In genomic region chr7:74656421-74656910, GRCh38 we compare ENCODE assay signal across 8 cellular contexts. TPM values are rescaled to one million over a fixed set of nuclear protein-coding genes. Genes with fewer than 3 reads are reported as not detected.
DNase-seq lines count a peak whose midpoint lies in the region; ATAC-seq and TF ChIP-seq lines count a peak whose summit lies in the region.

No MANE protein-coding gene starts in this region.

- peaks cover 54% of the 10 kb centered on the region for H3K4me1 Mint-ChIP-seq in activated naive CD4-positive, alpha-beta T cell treated with anti-CD3 and anti-CD28 coated beads, Interleukin-2, amount 50 U/mL, for 24 hours

- H3K36me3 ChIP-seq in BLaER1 treated with 17β-estradiol and CSF1 and Interleukin-3, amounts not matched to agents 10 nM and 100 nM, result peaks cover 0 to 16% (median 8%) of the 10 kb centered on the region in 11 experiments; a peak in 9 of 22 replicates
- H3K36me3 ChIP-seq in HUES6 (ENCODE audit: control insufficient read depth, insufficient read depth, low read length), result no peaks in the 10 kb centered on the region
- H3K36me3 ChIP-seq in parathyroid adenoma (ENCODE audit: control insufficient read depth, insufficient read depth, low read length), result no peaks in the 10 kb centered on the region

- peaks cover 31% of the 10 kb centered on the region for H3K79me2 ChIP-seq in parathyroid adenoma

- DNase-seq in RPMI7951 (ENCODE audit: low read depth), result peak; percentile 68
- DNase-seq in Right ventricle myocardium superior, result peak; percentile 71
- peak; percentile 67 for DNase-seq in ureter (ENCODE audit: low spot score)

- peaks cover 4% of the 10 kb centered on the region for H3K36me3 Mint-ChIP-seq in activated naive CD4-positive, alpha-beta T cell treated with anti-CD3 and anti-CD28 coated beads, Interleukin-2, amount 50 U/mL, for 24 hours

- no peak for TF ChIP-seq CTCF in parathyroid adenoma (IDR thresholded peaks at IDR 0.05)

- H3K27me3 ChIP-seq in BLaER1 treated with 17β-estradiol and CSF1 and Interleukin-3, amounts not matched to agents 10 nM and 100 nM, result no peaks in the 10 kb centered on the region
- no peaks in the 10 kb centered on the region for H3K27me3 ChIP-seq in HUES6 (ENCODE audit: control insufficient read depth, insufficient read depth, low read length)
- H3K27me3 ChIP-seq in parathyroid adenoma (ENCODE audit: control insufficient read depth, insufficient read depth, low read length), result no peaks in the 10 kb centered on the region

- H3K27me3 Mint-ChIP-seq in activated naive CD4-positive, alpha-beta T cell treated with anti-CD3 and anti-CD28 coated beads, Interleukin-2, amount 50 U/mL, for 24 hours, result no peaks in the 10 kb centered on the region

- peak overlapping the region; percentile 90 to 100 (median 97) for H3K4me2 ChIP-seq in BLaER1 treated with 17β-estradiol and CSF1 and Interleukin-3, amounts not matched to agents 10 nM and 100 nM
- peak overlapping the region; percentile 81 for H3K4me2 ChIP-seq in parathyroid adenoma (ENCODE audit: low read length)

- peak overlapping the region; percentile 91 for H3K4me3 Mint-ChIP-seq in activated naive CD4-positive, alpha-beta T cell treated with anti-CD3 and anti-CD28 coated beads, Interleukin-2, amount 50 U/mL, for 24 hours

- peak overlapping the region; percentile 95 for H3K27ac Mint-ChIP-seq in activated naive CD4-positive, alpha-beta T cell treated with anti-CD3 and anti-CD28 coated beads, Interleukin-2, amount 50 U/mL, for 24 hours

- H3K9ac ChIP-seq in BLaER1 treated with 17β-estradiol and CSF1 and Interleukin-3, amounts not matched to agents 10 nM and 100 nM, result peak overlapping the region; percentile 98 to 100 (median 100); a peak in 21 of 22 replicates
- H3K9ac ChIP-seq in HUES6 (ENCODE audit: low read length), result peak overlapping the region; percentile 98
- H3K9ac ChIP-seq in parathyroid adenoma, result no peak overlapping the region

- no peaks in the 10 kb centered on the region for H3K9me3 Mint-ChIP-seq in activated naive CD4-positive, alpha-beta T cell treated with anti-CD3 and anti-CD28 coated beads, Interleukin-2, amount 50 U/mL, for 24 hours

- intact Hi-C loops in Right ventricle myocardium superior (cut with DNase I), result no loop called here

- H2AFZ ChIP-seq in parathyroid adenoma, result peak overlapping the region; percentile 96

- H3K27ac ChIP-seq in BLaER1 treated with 17β-estradiol and CSF1 and Interleukin-3, amounts not matched to agents 10 nM and 100 nM, result peak overlapping the region; percentile 71 to 100 (median 100); a peak in 21 of 22 replicates
- H3K27ac ChIP-seq in HUES6 (ENCODE audit: low read depth, low read length) (peak overlapping the region; percentile 99), parathyroid adenoma (peak overlapping the region; percentile 96)

- H3K9me3 ChIP-seq in BLaER1 treated with 17β-estradiol and CSF1 and Interleukin-3, amounts not matched to agents 10 nM and 100 nM (replicated peaks in 1 of 11), result no peaks in the 10 kb centered on the region
- no peaks in the 10 kb centered on the region for H3K9me3 ChIP-seq in HUES6 (ENCODE audit: control insufficient read depth, insufficient read depth, low read depth, low read length)
- H3K9me3 ChIP-seq in parathyroid adenoma (ENCODE audit: control insufficient read depth, low read length), result no peaks in the 10 kb centered on the region

- H3K4me3 ChIP-seq in BLaER1 treated with 17β-estradiol and CSF1 and Interleukin-3, amounts not matched to agents 10 nM and 100 nM, result peak overlapping the region; percentile 96 to 99 (median 98)
- peak overlapping the region; percentile 89 for H3K4me3 ChIP-seq in HUES6 (ENCODE audit: low read depth, low read length)
- peak overlapping the region; percentile 67 for H3K4me3 ChIP-seq in parathyroid adenoma (ENCODE audit: low read depth, low read length)

- H4K20me1 ChIP-seq in BLaER1 treated with 17β-estradiol and CSF1 and Interleukin-3, amounts not matched to agents 10 nM and 100 nM, result peaks cover 28 to 31% (median 30%) of the 10 kb centered on the region in 11 experiments

- peaks cover 40 to 77% (median 63%) of the 10 kb centered on the region in 10 experiments for H3K4me1 ChIP-seq in BLaER1 treated with 17β-estradiol and CSF1 and Interleukin-3, amounts not matched to agents 10 nM and 100 nM
- H3K4me1 ChIP-seq in HUES6 (ENCODE audit: control insufficient read depth, insufficient read depth, low read length) (peaks cover 29% of the 10 kb centered on the region), parathyroid adenoma (peaks cover 23% of the 10 kb centered on the region)

- ATAC-seq in Right ventricle myocardium superior (ENCODE audit: poor library complexity) (peak; percentile 42), GM19463 (IDR thresholded peaks at IDR 0.05; ENCODE audit: unreplicated experiment) (no peak)

RNA-seq across cellular contexts. Expression of gene GTF2I, which starts 1.1 kb away (rescaled TPM):
- total RNA-seq in RPMI7951 (2014; rRNA removed; shearing (Covaris generic)), result 94.8 and 99.7 TPM in 2 replicates
- total RNA-seq in Right ventricle myocardium superior (117 TPM), ureter (277 TPM)
